In genomic region chr16:29876578-29877249, GRCh38 we compare ENCODE assay signal across 10 cellular contexts. TPM values are rescaled to one million over a fixed set of nuclear protein-coding genes. Genes with fewer than 3 reads are reported as not detected.
DNase-seq lines count a peak whose midpoint lies in the region; ATAC-seq and TF ChIP-seq lines count a peak whose summit lies in the region.
"Had no signal": no experiment of that assay in that cellular context is flagged by ENCODE, and none has a peak within 500 bp of the region (broad histone marks: within the 10 kb centered on the region; RNA-seq: fewer than 3 reads in every experiment).

No MANE protein-coding gene starts in this region.

- H4K91ac ChIP-seq in mesenchymal stem cell (ENCODE audit: low read length) = no peak overlapping the region

- WGBS in right lobe of liver (ENCODE audit: insufficient coverage, low coverage, low lambda C conversion rate, missing lambda C conversion rate) = 4% methylated on average over 24 of the region's 47 CpGs
- 6 to 11% methylated on average over 12 to 39 of the region's 47 CpGs for WGBS in upper lobe of left lung, 2 donors
- 12% methylated on average over 38 of the region's 47 CpGs for WGBS in mesenchymal stem cell
- 9 to 33% methylated on average over 47 of the region's 47 CpGs for WGBS in sigmoid colon, 2 donors

- no peak overlapping the region for H3K14ac ChIP-seq in mesenchymal stem cell (ENCODE audit: low read length in 2 of 2)

- DNase-seq in activated gamma-delta T cell treated with Interleukin-2 at 50 U/mL for 16 hours = peak; percentile 30
- no peak for DNase-seq in activated gamma-delta T cell (lab: John Stamatoyannopoulos, UW)
- DNase-seq in right lobe of liver = no peak
- DNase-seq in upper lobe of left lung = peak; percentile 41 to 88
- no peak for DNase-seq in mesenchymal stem cell
- no peak for DNase-seq in sigmoid colon
- DNase-seq in cerebellar cortex (ENCODE audit: low spot score) = no peak
- DNase-seq: NK-92 treated with Interleukin-12 subunit alpha and Interleukin-12 subunit beta, amount 100 ng/mL, for 24 hours had no signal

- H3K4me1 ChIP-seq in right lobe of liver (no peaks in the 10 kb centered on the region), upper lobe of left lung (peaks cover 12 to 20% (median 14%) of the 10 kb centered on the region in 4 donors), mesenchymal stem cell (ENCODE audit: control insufficient read depth, insufficient read depth, low read depth, low read length) (peaks cover 2% of the 10 kb centered on the region), sigmoid colon (peaks cover 0 to 16% (median 9%) of the 10 kb centered on the region in 4 donors)

- no peaks in the 10 kb centered on the region for H3K9me3 Mint-ChIP-seq in activated naive CD8-positive, alpha-beta T cell (ENCODE audit: low read depth)

- H3K4me3 Mint-ChIP-seq in activated naive CD8-positive, alpha-beta T cell = peak overlapping the region; percentile 71

- TF ChIP-seq CTCF in right lobe of liver (IDR thresholded peaks at IDR 0.05) (no peak), upper lobe of left lung (IDR thresholded peaks at IDR 0.05) (no peak), sigmoid colon (IDR thresholded peaks at IDR 0.05) (no peak)

- no peak overlapping the region for H2AFZ ChIP-seq in mesenchymal stem cell (ENCODE audit: low read depth, low read length)

- H3K9ac ChIP-seq in mesenchymal stem cell (ENCODE audit: low read length) = no peak overlapping the region

- H3K27ac ChIP-seq in right lobe of liver = no peak overlapping the region
- H3K27ac ChIP-seq in upper lobe of left lung = no peak overlapping the region
- H3K27ac ChIP-seq in mesenchymal stem cell (ENCODE audit: low read length, poor library complexity, severe bottlenecking) = no peak overlapping the region
- no peak overlapping the region for H3K27ac ChIP-seq in sigmoid colon
- H3K27ac ChIP-seq: cardiac muscle cell had no signal

- TF ChIP-seq POLR2A in right lobe of liver (IDR thresholded peaks at IDR 0.05) = no peak
- no peak for TF ChIP-seq POLR2A in upper lobe of left lung (IDR thresholded peaks at IDR 0.05)
- no peak for TF ChIP-seq POLR2A in sigmoid colon (IDR thresholded peaks at IDR 0.05)

- H3K4me2 ChIP-seq in mesenchymal stem cell (ENCODE audit: low read length, poor library complexity, severe bottlenecking) = no peak overlapping the region

- no peak overlapping the region for H2AK5ac ChIP-seq in mesenchymal stem cell (ENCODE audit: low read length, severe bottlenecking)

- no peak overlapping the region for H2BK15ac ChIP-seq in mesenchymal stem cell (ENCODE audit: low read depth, poor library complexity, severe bottlenecking)

- H2BK5ac ChIP-seq in mesenchymal stem cell (ENCODE audit: low read depth, low read length, poor library complexity, severe bottlenecking) = no peak overlapping the region

- peak in 3 of 4 donors; percentile 11 to 44 (median 36) for ATAC-seq in right lobe of liver
- peak in 1 of 2 donors; percentile 54 for ATAC-seq in upper lobe of left lung (ENCODE audit: low FRiP score in 2 of 2)

- no peaks in the 10 kb centered on the region for H3K79me1 ChIP-seq in mesenchymal stem cell (replicated peaks; ENCODE audit: low read length, poor library complexity, severe bottlenecking)

- no peak overlapping the region for H2BK12ac ChIP-seq in mesenchymal stem cell (ENCODE audit: low read length in 2 of 2)

- H3K4ac ChIP-seq in mesenchymal stem cell (ENCODE audit: low read depth in 1 of 2, low read length in 2 of 2) = no peak overlapping the region

- intact Hi-C loops in right lobe of liver (cut with DNase I) (loop anchor here in 1 of 2 donors (10.0 kb wide), 1 partner anchor 148 kb away; the partner anchor contains the start of gene C16orf92), sigmoid colon (cut with DNase I) (no loop called here)

- peaks cover 12% of the 10 kb centered on the region for H3K4me1 Mint-ChIP-seq in activated naive CD8-positive, alpha-beta T cell (ENCODE audit: low read depth)

- H3K18ac ChIP-seq in mesenchymal stem cell (ENCODE audit: low read depth in 1 of 2, low read length in 2 of 2) = no peak overlapping the region

- TF ChIP-seq EP300 in upper lobe of left lung (IDR thresholded peaks at IDR 0.05) = no peak
- no peak for TF ChIP-seq EP300 in sigmoid colon (IDR thresholded peaks at IDR 0.05)

- H3K23ac ChIP-seq in mesenchymal stem cell (ENCODE audit: low read length in 2 of 2) = no peak overlapping the region

- H3K27ac Mint-ChIP-seq in activated naive CD8-positive, alpha-beta T cell = no peak overlapping the region

- H3K9me3 ChIP-seq in right lobe of liver (no peaks in the 10 kb centered on the region), upper lobe of left lung (no peaks in the 10 kb centered on the region), mesenchymal stem cell (ENCODE audit: control insufficient read depth, low read length) (peaks cover 5% of the 10 kb centered on the region), sigmoid colon (peaks cover 0 to 3% (median 0%) of the 10 kb centered on the region in 4 donors)

- H4K8ac ChIP-seq in mesenchymal stem cell (ENCODE audit: low read length) = no peak overlapping the region

- H3K36me3 ChIP-seq in right lobe of liver = no peaks in the 10 kb centered on the region
- no peaks in the 10 kb centered on the region for H3K36me3 ChIP-seq in upper lobe of left lung
- peaks cover 0 to 45% of the 10 kb centered on the region in 2 experiments for H3K36me3 ChIP-seq in mesenchymal stem cell (ENCODE audit: control insufficient read depth in 1 of 2, insufficient read depth in 2 of 2, low read depth in 1 of 2, low read length in 2 of 2)
- no peaks in the 10 kb centered on the region for H3K36me3 ChIP-seq in sigmoid colon
- H3K36me3 ChIP-seq: cardiac muscle cell had no signal

- H3K27me3 ChIP-seq in right lobe of liver = peaks cover 0 to 7% of the 10 kb centered on the region in 2 donors
- H3K27me3 ChIP-seq in upper lobe of left lung = peaks cover 0 to 21% (median 4%) of the 10 kb centered on the region in 4 donors
- peaks cover 24 to 46% of the 10 kb centered on the region in 2 experiments for H3K27me3 ChIP-seq in mesenchymal stem cell (ENCODE audit: control insufficient read depth in 1 of 2, insufficient read depth in 1 of 2, low read length in 2 of 2)
- peaks cover 19 to 55% (median 41%) of the 10 kb centered on the region in 3 donors for H3K27me3 ChIP-seq in sigmoid colon

- no peak overlapping the region for H2BK120ac ChIP-seq in mesenchymal stem cell (ENCODE audit: low read depth, low read length)

- H3K27me3 Mint-ChIP-seq in activated naive CD8-positive, alpha-beta T cell = peaks cover 7% of the 10 kb centered on the region

- no peaks in the 10 kb centered on the region for H3K36me3 Mint-ChIP-seq in activated naive CD8-positive, alpha-beta T cell

- H3K4me3 ChIP-seq in right lobe of liver (no peak overlapping the region), upper lobe of left lung (peak overlapping the region in 3 of 4 donors; percentile 19 to 42 (median 19)), mesenchymal stem cell (ENCODE audit: insufficient read depth in 1 of 2, low read depth in 1 of 2, low read length in 2 of 2) (peak overlapping the region in 1 of 2 experiments; percentile 58), sigmoid colon (peak overlapping the region in 2 of 4 donors; percentile 15 to 19)
- H3K4me3 ChIP-seq: cardiac muscle cell had no signal

RNA-seq across cellular contexts. Expression of gene CDIPT, which starts 13.7 kb away (rescaled TPM):
- total RNA-seq in right lobe of liver = 10 to 100 TPM; 35.1 to 96.6 (median 58.2) TPM
- total RNA-seq in upper lobe of left lung = 100 to 1,000 TPM in 1 of 6 donors, 10 to 100 TPM in 5; 60.3 to 119 (median 94.4) TPM
- 68.9 TPM for polyA plus RNA-seq in mesenchymal stem cell (2013, experiment 1 of 2)
- 66.3 TPM for polyA plus RNA-seq in mesenchymal stem cell (2013, experiment 2 of 2)
- total RNA-seq in sigmoid colon = 100 to 1,000 TPM; 107 to 120 (median 111) TPM
- 10 to 100 TPM; 39.8 to 76.2 (median 51.1) TPM for polyA plus RNA-seq in sigmoid colon

RNA-seq across cellular contexts. Expression of gene SEZ6L2, which starts 22.6 kb away (rescaled TPM):
- total RNA-seq in right lobe of liver = under 1 TPM; 0.15 to 0.56 (median 0.32) TPM
- 10 to 100 TPM in 3 of 6 donors, 1 to 10 TPM in 3; 4.2 to 13.5 (median 8.2) TPM for total RNA-seq in upper lobe of left lung
- polyA plus RNA-seq in mesenchymal stem cell (2013, experiment 1 of 2) = 27.4 TPM
- 27.2 TPM for polyA plus RNA-seq in mesenchymal stem cell (2013, experiment 2 of 2)
- total RNA-seq in sigmoid colon = 1 to 10 TPM in 3 of 4 donors, under 1 TPM in 1; 0.66 to 9.1 (median 1.4) TPM
- 1 to 10 TPM in 2 of 3 donors, under 1 TPM in 1; 0.60 to 6.2 (median 1.6) TPM for polyA plus RNA-seq in sigmoid colon

RNA-seq across cellular contexts. Expression of gene ASPHD1, which starts 23.6 kb away (rescaled TPM):
- total RNA-seq in right lobe of liver (under 1 TPM in 2 of 6 experiments, not detected in 4; 0.38 to 0.50 TPM), upper lobe of left lung (1 to 10 TPM in 4 of 6 donors, under 1 TPM in 1, not detected in 1; 0.78 to 4.2 (median 2.4) TPM), sigmoid colon (1 to 10 TPM in 2 of 4 donors, under 1 TPM in 1, not detected in 1; 0.95 to 2.2 (median 2.1) TPM)
- 5.3 TPM for polyA plus RNA-seq in mesenchymal stem cell (2013, experiment 1 of 2)
- 5.9 TPM for polyA plus RNA-seq in mesenchymal stem cell (2013, experiment 2 of 2)
- polyA plus RNA-seq in sigmoid colon = 1 to 10 TPM; 2.4 to 3.4 (median 3.2) TPM

RNA-seq across cellular contexts. Expression of gene KCTD13, which starts 49.3 kb away (rescaled TPM):
- total RNA-seq in right lobe of liver (10 to 100 TPM in 1 of 6 experiments, 1 to 10 TPM in 5; 5.4 to 13.5 (median 7.2) TPM), upper lobe of left lung (10 to 100 TPM; 15.5 to 71.2 (median 24.4) TPM), sigmoid colon (10 to 100 TPM in 3 of 4 donors, 1 to 10 TPM in 1; 9.8 to 20.5 (median 14.1) TPM)
- polyA plus RNA-seq in mesenchymal stem cell (2013, experiment 1 of 2) = 10.9 TPM
- polyA plus RNA-seq in mesenchymal stem cell (2013, experiment 2 of 2) = 10.4 TPM
- 10 to 100 TPM in 2 of 3 donors, 1 to 10 TPM in 1; 5.4 to 26.1 (median 18.7) TPM for polyA plus RNA-seq in sigmoid colon

RNA-seq across cellular contexts. Expression of gene MVP, which starts 56.5 kb away (rescaled TPM):
- total RNA-seq in right lobe of liver (100 to 1,000 TPM in 2 of 6 experiments, 10 to 100 TPM in 4; 37.4 to 112 (median 77.8) TPM), upper lobe of left lung (100 to 1,000 TPM; 260 to 411 (median 312) TPM), sigmoid colon (10 to 100 TPM; 62.3 to 94.5 (median 68.6) TPM)
- 148 TPM for polyA plus RNA-seq in mesenchymal stem cell (2013, experiment 1 of 2)
- 142 TPM for polyA plus RNA-seq in mesenchymal stem cell (2013, experiment 2 of 2)
- polyA plus RNA-seq in sigmoid colon = 100 to 1,000 TPM; 201 to 368 (median 265) TPM

Comparison
In these comparisons a context has a peak if more than half of its experiments do, and no peak if none do; other contexts are left out.
1. DNase-seq: peak in activated gamma-delta T cell treated with Interleukin-2 at 50 U/mL for 16 hours (single experiment) and upper lobe of left lung (2 of 2); none in activated gamma-delta T cell (single experiment), right lobe of liver (0 of 3), mesenchymal stem cell (single experiment), sigmoid colon (single experiment) and cerebellar cortex (single experiment).
2. H3K4me3 ChIP-seq: peak in upper lobe of left lung (3 of 4); none in right lobe of liver (0 of 3).